ENCODE assay signal across 24 cellular contexts in genomic region chr4:170040031-170040680, GRCh38. TPM values are rescaled to one million over a fixed set of nuclear protein-coding genes. Genes with fewer than 3 reads are reported as not detected.
A peak's percentile ranks its signal among the peaks of the same experiment; 100 is the strongest.
DNase-seq lines count a peak whose midpoint lies in the region; ATAC-seq and TF ChIP-seq lines count a peak whose summit lies in the region.
"Had no signal": no experiment of that assay in that cellular context is flagged by ENCODE, and none has a peak within 500 bp of the region (broad histone marks: within the 10 kb centered on the region; RNA-seq: fewer than 3 reads in every experiment).

No MANE protein-coding gene starts in this region.

- TF ChIP-seq CTCF in esophagus muscularis mucosa (IDR thresholded peaks at IDR 0.05) = no peak

- ATAC-seq in stimulated activated memory B cell treated with anti-CD40 and anti-IgM and Interleukin-4, amounts not matched to agents 10 μg/mL and 1 μg/mL and 100 μg/mL, for 72 hours = peak; percentile 28
- no peak for ATAC-seq in activated CD4-positive, CD25-positive, alpha-beta regulatory T cell treated with anti-CD3 and anti-CD28 coated beads, Interleukin-2, amount 50 U/mL, for 24 hours
- ATAC-seq: A549, GM12878, HCT116 had no signal

- H3K36me3 ChIP-seq in H7 (replicated peaks; ENCODE audit: control insufficient read depth, insufficient read depth, low read length) = no peaks in the 10 kb centered on the region
- no peaks in the 10 kb centered on the region for H3K36me3 ChIP-seq in esophagus muscularis mucosa
- H3K36me3 ChIP-seq: BE2C; BLaER1 treated with 17β-estradiol and CSF1 and Interleukin-3, amounts not matched to agents 10 nM and 100 nM had no signal

- H3K4me3 Mint-ChIP-seq in stimulated activated memory B cell treated with anti-CD40 and anti-IgM and Interleukin-4, amounts not matched to agents 10 μg/mL and 1 μg/mL and 100 μg/mL, for 72 hours = no peak overlapping the region
- H3K4me3 Mint-ChIP-seq: CD14-positive monocyte; CD4-positive, alpha-beta T cell; CD8-positive, alpha-beta memory T cell; H9; HFFc6 had no signal

- H3K9me3 Mint-ChIP-seq in stimulated activated memory B cell treated with anti-CD40 and anti-IgM and Interleukin-4, amounts not matched to agents 10 μg/mL and 1 μg/mL and 100 μg/mL, for 72 hours = no peaks in the 10 kb centered on the region
- H3K9me3 Mint-ChIP-seq: CD4-positive, alpha-beta T cell; CD8-positive, alpha-beta memory T cell; H9; HFFc6 had no signal

- no peaks in the 10 kb centered on the region for H3K4me1 ChIP-seq in esophagus muscularis mucosa
- H3K4me1 ChIP-seq: A549, BE2C had no signal

- no peak for TF ChIP-seq EP300 in esophagus muscularis mucosa (IDR thresholded peaks at IDR 0.05)

- no peak overlapping the region for H3K27ac ChIP-seq in esophagus muscularis mucosa (replicated peaks in 1 of 4)
- H3K27ac ChIP-seq: A549; BLaER1 treated with 17β-estradiol and CSF1 and Interleukin-3, amounts not matched to agents 10 nM and 100 nM; GM23248 had no signal

- no peaks in the 10 kb centered on the region for H3K9me3 ChIP-seq in esophagus muscularis mucosa
- H3K9me3 ChIP-seq: A549; BE2C; BLaER1 treated with 17β-estradiol and CSF1 and Interleukin-3, amounts not matched to agents 10 nM and 100 nM had no signal

- H3K27ac Mint-ChIP-seq in stimulated activated memory B cell treated with anti-CD40 and anti-IgM and Interleukin-4, amounts not matched to agents 10 μg/mL and 1 μg/mL and 100 μg/mL, for 72 hours = no peak overlapping the region
- H3K27ac Mint-ChIP-seq: CD4-positive, alpha-beta T cell; CD8-positive, alpha-beta memory T cell; H9; HFFc6 had no signal

- H3K27me3 ChIP-seq in H7 (ENCODE audit: control insufficient read depth, insufficient read depth, low read length) = no peaks in the 10 kb centered on the region
- peaks cover 0 to 6% (median 0%) of the 10 kb centered on the region in 4 donors for H3K27me3 ChIP-seq in esophagus muscularis mucosa
- H3K27me3 ChIP-seq: BE2C; BLaER1 treated with 17β-estradiol and CSF1 and Interleukin-3, amounts not matched to agents 10 nM and 100 nM had no signal

- no peak overlapping the region for H3K4me3 ChIP-seq in H7 (ENCODE audit: insufficient read depth, low read depth, low read length)
- no peak overlapping the region for H3K4me3 ChIP-seq in esophagus muscularis mucosa
- H3K4me3 ChIP-seq: A549; BLaER1 treated with 17β-estradiol and CSF1 and Interleukin-3, amounts not matched to agents 10 nM and 100 nM; GM12878; GM23248 had no signal

- intact Hi-C loops in esophagus muscularis mucosa (cut with DNase I) = no loop called here

- 77% methylated on average over 9 of the region's 12 CpGs for WGBS in esophagus muscularis mucosa

- peaks cover 11% of the 10 kb centered on the region for H3K27me3 Mint-ChIP-seq in stimulated activated memory B cell treated with anti-CD40 and anti-IgM and Interleukin-4, amounts not matched to agents 10 μg/mL and 1 μg/mL and 100 μg/mL, for 72 hours
- H3K27me3 Mint-ChIP-seq: CD4-positive, alpha-beta T cell; CD8-positive, alpha-beta memory T cell had no signal

- no peaks in the 10 kb centered on the region for H3K4me1 Mint-ChIP-seq in stimulated activated memory B cell treated with anti-CD40 and anti-IgM and Interleukin-4, amounts not matched to agents 10 μg/mL and 1 μg/mL and 100 μg/mL, for 72 hours
- H3K4me1 Mint-ChIP-seq: CD14-positive monocyte; CD8-positive, alpha-beta memory T cell had no signal

- H3K36me3 Mint-ChIP-seq in stimulated activated memory B cell treated with anti-CD40 and anti-IgM and Interleukin-4, amounts not matched to agents 10 μg/mL and 1 μg/mL and 100 μg/mL, for 72 hours = no peaks in the 10 kb centered on the region
- H3K36me3 Mint-ChIP-seq: CD14-positive monocyte; CD8-positive, alpha-beta memory T cell had no signal

- no peak for TF ChIP-seq POLR2A in esophagus muscularis mucosa (IDR thresholded peaks at IDR 0.05; ENCODE audit: low read depth)

- DNase-seq in H7 = peak; percentile 23
- peak; percentile 90 for DNase-seq in esophagus muscularis mucosa (ENCODE audit: extremely low spot score)
- no peak for DNase-seq in pons (ENCODE audit: low spot score)
- DNase-seq in activated T-cell treated with anti-CD3 and anti-CD28 coated beads, Interleukin-2, amount 50 U/mL, for 1 hour = no peak
- DNase-seq: 8988T; ACHN; AML-193; BE2C; CD4-positive, alpha-beta T cell; CD8-positive, alpha-beta memory T cell; DMS 273 treated with DMSO at 0.1 percent for 48 hours; DMS79; EL; GDM1; GM23248; H9; HFFc6 had no signal

RNA-seq across cellular contexts. Expression of gene MFAP3L, which starts 14.0 kb away (rescaled TPM):
- 49.1 and 55.8 TPM in 2 replicates for total RNA-seq in H7 (2014; rRNA removed; shearing (Covaris generic))
- total RNA-seq in esophagus muscularis mucosa = 1 to 10 TPM; 5.0 to 9.1 (median 6.4) TPM

RNA-seq across cellular contexts. Expression of gene AADAT, which starts 49.6 kb away (rescaled TPM):
- 22.4 and 28.3 TPM in 2 replicates for total RNA-seq in H7 (2014; rRNA removed; shearing (Covaris generic))
- 1 to 10 TPM; 2.9 to 7.2 (median 5.5) TPM for total RNA-seq in esophagus muscularis mucosa
- total RNA-seq: CD4-positive, alpha-beta T cell; CD8-positive, alpha-beta memory T cell; GM12878 had no signal

Comparison
In these comparisons a context has a peak if more than half of its experiments do, and no peak if none do; other contexts are left out.
1. DNase-seq: peak in H7 (single experiment) and esophagus muscularis mucosa (single experiment); none in pons (single experiment) and activated T-cell treated with anti-CD3 and anti-CD28 coated beads, Interleukin-2, amount 50 U/mL, for 1 hour (single experiment).